33 cellular contexts compared by ENCODE assay signal in genomic region chr3:45482829-45483228, GRCh38.
"Had no signal": no experiment of that assay in that cellular context is flagged by ENCODE, and none has a peak within 500 bp of the region (broad histone marks: within the 10 kb centered on the region; RNA-seq: fewer than 3 reads in every experiment).

No MANE protein-coding gene starts in this region.

- ATAC-seq: activated naive CD4-positive, alpha-beta T cell treated with anti-CD3 and anti-CD28 coated beads, Interleukin-2, amount 50 U/mL, for 72 hours; activated naive CD8-positive, alpha-beta T cell treated with anti-CD3 and anti-CD28 coated beads, Interleukin-2, amount 50 U/mL, for 24 hours; activated T-cell treated with anti-CD3 and anti-CD28 coated beads, Interleukin-2, amount 50 U/mL, for 4 hours; activated T-cell treated with anti-CD3 and anti-CD28 coated beads, Interleukin-2, amount 50 U/mL, for 72 hours; activated T-helper 17 cell treated with anti-CD3 and anti-CD28 coated beads, Interleukin-2, amount 50 U/mL, for 72 hours; body of pancreas had no signal

- DNase-seq: activated effector memory CD4-positive, alpha-beta T cell treated with anti-CD3 and anti-CD28 coated beads, Interleukin-2, amount 50 U/mL, for 16 hours; activated effector memory CD4-positive, alpha-beta T cell treated with Interleukin-2 at 50 U/mL for 16 hours; activated gamma-delta T cell; activated gamma-delta T cell treated with Interleukin-2 at 50 U/mL for 16 hours; activated naive CD4-positive, alpha-beta T cell; activated naive CD4-positive, alpha-beta T cell treated with anti-CD3 and anti-CD28 coated beads for 36 hours; activated naive CD4-positive, alpha-beta T cell treated with anti-CD3 and anti-CD28 coated beads, Interleukin-2, amount 10 ng/mL, durations not matched to agents 7 days and 5 days; activated naive CD4-positive, alpha-beta T cell treated with anti-CD3 and anti-CD28 coated beads, Interleukin-2, amount 50 U/mL, for 16 hours; activated naive CD4-positive, alpha-beta T cell treated with Interleukin-2 at 50 U/mL for 16 hours; activated naive CD8-positive, alpha-beta T cell treated with anti-CD3 and anti-CD28 coated beads for 36 hours; activated naive CD8-positive, alpha-beta T cell treated with anti-CD3 and anti-CD28 coated beads, Interleukin-2, amount 10 ng/mL, durations not matched to agents 7 days and 5 days; activated naive CD8-positive, alpha-beta T cell treated with anti-CD3 and anti-CD28 coated beads, Interleukin-2, amount 50 U/mL, for 24 hours; activated T-cell treated with anti-CD3 and anti-CD28 coated beads, Interleukin-2, amount 50 U/mL, for 24 hours; activated T-cell treated with anti-CD3 and anti-CD28 coated beads, Interleukin-2, amount 50 U/mL, for 4 hours; activated T-cell treated with anti-CD3 and anti-CD28 coated beads, Interleukin-2, amount 50 U/mL, for 48 hours; activated T-cell treated with anti-CD3 and anti-CD28 coated beads, Interleukin-2, amount 50 U/mL, for 72 hours; adrenal gland; amniotic stem cell; amygdala; anterior cingulate cortex; aorta; body of pancreas; brain microvascular endothelial cell; caudate nucleus; central memory CD4-positive, alpha-beta T cell; cerebellar nuclear complex had no signal

- H3K36me3 ChIP-seq: adrenal gland, breast epithelium had no signal

- H3K27ac ChIP-seq: adrenal gland, ascending aorta, body of pancreas, brain microvascular endothelial cell, breast epithelium, cardiac muscle cell had no signal

- H3K4me3 ChIP-seq: adrenal gland, ascending aorta, body of pancreas, breast epithelium, cardiac muscle cell had no signal

- H3K9me3 ChIP-seq: adrenal gland, ascending aorta, body of pancreas, breast epithelium had no signal

- H3K4me1 ChIP-seq: adrenal gland, ascending aorta, body of pancreas, breast epithelium had no signal

- H3K27me3 ChIP-seq: adrenal gland, ascending aorta, body of pancreas, brain microvascular endothelial cell, breast epithelium, cardiac muscle cell had no signal

- FAIRE-seq: astrocyte, bronchial epithelial cell had no signal
